ENCODE assay signal across 31 cellular contexts in the genomic region with DNA sequence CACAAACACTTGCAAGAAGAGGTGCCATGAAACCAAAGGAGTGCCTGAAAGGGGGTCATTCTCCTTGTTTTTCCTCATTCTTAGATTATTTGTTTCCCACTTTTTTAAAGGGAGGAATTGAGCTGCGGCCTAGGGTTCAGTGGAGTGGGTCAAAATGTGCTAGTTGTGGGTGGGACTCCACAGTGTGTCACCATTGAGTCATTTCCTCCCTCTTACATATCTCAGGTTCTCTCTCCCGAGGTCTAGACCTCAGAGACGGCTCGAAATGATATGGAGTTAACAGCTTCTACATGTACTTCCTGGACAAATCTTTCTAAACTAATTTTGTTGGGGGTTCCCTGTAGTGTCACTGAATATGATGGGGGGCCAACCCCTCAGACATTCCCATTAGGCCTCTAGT.
"Had no signal": no experiment of that assay in that cellular context is flagged by ENCODE, and none has a peak within 500 bp of the region (broad histone marks: within the 10 kb centered on the region; RNA-seq: fewer than 3 reads in every experiment).

No MANE protein-coding gene starts in this region.

- H3K27ac ChIP-seq: Peyer's patch, WERI-Rb-1 had no signal

- ATAC-seq: activated CD8-positive, alpha-beta memory T cell treated with anti-CD3 and anti-CD28 coated beads, Interleukin-2, amount 10 ng/mL, durations not matched to agents 7 days and 5 days; activated naive CD8-positive, alpha-beta T cell treated with anti-CD3 and anti-CD28 coated beads, Interleukin-2, amount 50 U/mL, for 24 hours; PC-3 had no signal

- H3K4me1 ChIP-seq: Peyer's patch had no signal

- H3K27me3 ChIP-seq: Peyer's patch had no signal

- H3K36me3 ChIP-seq: Peyer's patch, WERI-Rb-1 had no signal

- DNase-seq: activated CD4-positive, alpha-beta memory T cell treated with anti-CD3 and anti-CD28 coated beads, Interleukin-2, amount 10 ng/mL, durations not matched to agents 7 days and 5 days; activated CD4-positive, alpha-beta T cell treated with anti-CD3 and anti-CD28 coated beads for 1 hour; activated CD4-positive, alpha-beta T cell treated with anti-CD3 and anti-CD28 coated beads for 48 hours; activated CD4-positive, CD25-positive, alpha-beta regulatory T cell; activated CD8-positive, alpha-beta memory T cell treated with anti-CD3 and anti-CD28 coated beads for 24 hours; activated CD8-positive, alpha-beta memory T cell treated with anti-CD3 and anti-CD28 coated beads, Interleukin-2, amount 10 ng/mL, durations not matched to agents 7 days and 5 days; activated CD8-positive, alpha-beta memory T cell treated with anti-CD3 and anti-CD28 coated beads, Interleukin-2, amount 50 U/mL, for 48 hours; activated effector memory CD4-positive, alpha-beta T cell treated with Interleukin-2 at 50 U/mL for 16 hours; activated naive CD4-positive, alpha-beta T cell treated with anti-CD3 and anti-CD28 coated beads, Interleukin-2, amount 10 ng/mL, durations not matched to agents 7 days and 5 days; activated naive CD8-positive, alpha-beta T cell treated with anti-CD3 and anti-CD28 coated beads, Interleukin-2, amount 50 U/mL, for 24 hours; activated T-cell treated with anti-CD3 and anti-CD28 coated beads, Interleukin-2, amount 50 U/mL, for 48 hours; aorta; Kasumi-1; NCI-H1092 treated with DMSO at 0.1 percent for 48 hours; NCI-H1417; NCI-H146; NCI-H187; NCI-H2029 treated with DMSO at 0.1 percent for 48 hours; NCI-H2107; NCI-H2171; NCI-H510A; NCI-H526; NCI-H748 treated with DMSO at 0.1 percent for 48 hours; NK-92 treated with Interleukin-12 subunit alpha and Interleukin-12 subunit beta, amount 100 ng/mL, for 24 hours; PC-3; Peyer's patch; Right ventricle myocardium superior; SW 1271; T-helper 1 cell; T1000; WERI-Rb-1 had no signal

- H3K4me3 ChIP-seq: Peyer's patch had no signal

- H3K9me3 ChIP-seq: Peyer's patch had no signal
